Comparison of ENCODE assay signal across 21 cellular contexts in the genomic region with DNA sequence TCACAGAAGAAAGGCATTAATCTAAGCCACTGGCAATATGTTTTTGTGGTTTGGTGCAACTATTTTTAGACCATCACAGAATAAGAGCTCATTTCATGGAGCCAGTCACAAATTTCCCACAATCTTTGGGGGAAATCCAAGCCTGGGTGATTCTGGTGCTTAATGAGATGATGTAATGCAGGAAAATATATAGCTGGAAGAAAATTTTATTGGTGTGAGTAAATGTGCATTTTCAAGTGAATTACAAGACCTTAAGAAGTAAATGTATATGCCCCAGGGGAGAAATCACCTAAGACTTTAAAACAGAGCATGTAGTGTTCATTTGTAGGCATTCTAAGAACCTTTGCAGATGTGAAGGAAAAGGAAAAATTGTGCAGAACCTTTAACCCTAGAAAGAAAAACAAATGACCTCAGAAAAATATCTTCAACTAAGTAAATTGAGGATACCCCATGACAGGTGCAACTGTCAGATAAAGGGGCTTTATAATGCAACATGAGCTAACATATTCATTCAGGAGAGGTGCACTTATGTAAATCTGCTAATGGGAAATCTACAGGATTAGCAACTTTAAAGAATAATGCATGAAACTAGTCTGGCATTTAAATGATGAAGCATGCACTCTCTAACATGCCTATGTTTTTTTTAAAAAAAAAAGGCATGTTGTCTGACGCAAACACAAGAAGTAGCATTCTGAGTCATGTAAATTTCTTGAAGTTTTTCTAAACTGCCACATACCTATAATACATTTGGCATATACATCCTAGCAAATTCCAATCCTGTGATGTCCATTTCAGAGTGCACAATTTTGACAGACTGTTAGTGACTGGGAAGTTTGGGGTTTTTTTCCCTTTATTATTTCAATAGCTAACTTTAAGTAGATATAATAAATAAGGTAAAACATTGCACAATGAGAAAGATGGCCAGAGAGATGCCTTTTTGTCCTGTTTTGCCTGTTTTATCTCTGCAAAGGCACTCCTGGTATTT.
A peak's percentile ranks its signal among the peaks of the same experiment; 100 is the strongest.
DNase-seq lines count a peak whose midpoint lies in the region; ATAC-seq and TF ChIP-seq lines count a peak whose summit lies in the region.
"Had no signal": no experiment of that assay in that cellular context is flagged by ENCODE, and none has a peak within 500 bp of the region (broad histone marks: within the 10 kb centered on the region; RNA-seq: fewer than 3 reads in every experiment).

No MANE protein-coding gene starts in this region.

- H3K4me3 Mint-ChIP-seq in MCF 10A (ENCODE audit: unreplicated experiment): no peak overlapping the region

- WGBS in hepatocyte (ENCODE audit: low lambda C conversion rate, missing lambda C conversion rate): 68% methylated on average over 1 of the region's 1 CpG

- H3K4me1 ChIP-seq in breast epithelium (no peaks in the 10 kb centered on the region), RWPE2 (ENCODE audit: insufficient read depth, poor library complexity, severe bottlenecking) (peaks cover 13% of the 10 kb centered on the region), hepatocyte (ENCODE audit: insufficient read depth) (no peaks in the 10 kb centered on the region), PC-9 (replicated peaks; ENCODE audit: insufficient read depth) (no peaks in the 10 kb centered on the region)
- H3K4me1 ChIP-seq: ascending aorta, gastroesophageal sphincter had no signal

- no peaks in the 10 kb centered on the region for H3K36me3 Mint-ChIP-seq in MCF 10A (ENCODE audit: insufficient read depth, unreplicated experiment)

- H3K79me2 ChIP-seq in hepatocyte (no peaks in the 10 kb centered on the region), PC-9 (ENCODE audit: low read depth) (no peaks in the 10 kb centered on the region)

- H3K9me2 ChIP-seq in hepatocyte (replicated peaks; ENCODE audit: insufficient read depth) (no peaks in the 10 kb centered on the region), PC-9 (ENCODE audit: insufficient read depth) (no peaks in the 10 kb centered on the region)

- TF ChIP-seq POLR2A in breast epithelium (IDR thresholded peaks at IDR 0.05): no peak

- intact Hi-C loops in MCF 10A (cut with micrococcal nuclease): loop anchor here (1.0 to 10.0 kb wide), 3 partner anchors 106 to 666 kb away; a partner anchor contains a TSS
- intact Hi-C loops in breast epithelium (cut with DNase I; ENCODE audit: low total_unique reads): loop anchor here (10.0 kb wide), 1 partner anchor 64 kb away; no protein-coding TSS in a partner anchor
- intact Hi-C loops in PC-9 (cut with micrococcal nuclease; ENCODE audit: unreplicated experiment): no loop called here

- H3K27ac Mint-ChIP-seq in MCF 10A (ENCODE audit: low read depth, unreplicated experiment): peak overlapping the region; percentile 22

- H3K27me3 Mint-ChIP-seq in MCF 10A (ENCODE audit: insufficient read depth, unreplicated experiment): no peaks in the 10 kb centered on the region

- H3K36me3 ChIP-seq in breast epithelium (no peaks in the 10 kb centered on the region), RWPE2 (ENCODE audit: low read depth) (no peaks in the 10 kb centered on the region), hepatocyte (replicated peaks; ENCODE audit: insufficient read depth, low read depth) (no peaks in the 10 kb centered on the region), PC-9 (ENCODE audit: low read depth) (no peaks in the 10 kb centered on the region)
- H3K36me3 ChIP-seq: ascending aorta, gastroesophageal sphincter had no signal

- H3K27me3 ChIP-seq in breast epithelium: no peaks in the 10 kb centered on the region
- H3K27me3 ChIP-seq in RWPE2 (ENCODE audit: insufficient read depth, poor library complexity, severe bottlenecking): no peaks in the 10 kb centered on the region
- H3K27me3 ChIP-seq in hepatocyte: no peaks in the 10 kb centered on the region
- peaks cover 7% of the 10 kb centered on the region; the same call in 1 of the 2 replicates for H3K27me3 ChIP-seq in PC-9 (ENCODE audit: insufficient read depth, low read depth)
- H3K27me3 ChIP-seq: ascending aorta, gastroesophageal sphincter had no signal

- BruUV-seq in MCF 10A (replicated peaks; lab: Mats Ljungman, UMichigan) (no TSS peak), PC-9 (replicated peaks; lab: Mats Ljungman, UMichigan) (no TSS peak)

- CTCF ChIA-PET in MCF 10A (lab: Yijun Ruan, JAX) (interaction anchor here (0.6 to 4.8 kb wide), 26 partner anchors 8 to 537 kb away, joined by 3 to 28 read pairs (median 4); no protein-coding TSS in a partner anchor), PC-9 (lab: Charles Lee) (no interaction called here)

- H3K27ac ChIP-seq in breast epithelium (no peak overlapping the region), RWPE2 (ENCODE audit: poor library complexity, severe bottlenecking) (no peak overlapping the region), hepatocyte (no peak overlapping the region), PC-9 (no peak overlapping the region)
- H3K27ac ChIP-seq: ascending aorta, gastroesophageal sphincter, skin epidermis had no signal

- peaks cover 0 to 12% of the 10 kb centered on the region in 2 donors for H3K9me3 ChIP-seq in breast epithelium
- H3K9me3 ChIP-seq in RWPE2 (ENCODE audit: severe bottlenecking): no peaks in the 10 kb centered on the region
- no peaks in the 10 kb centered on the region for H3K9me3 ChIP-seq in hepatocyte (ENCODE audit: low read depth)
- 0 out of 2 replicates have a peak, but pooled peaks cover 4% of the 10 kb centered on the region for H3K9me3 ChIP-seq in PC-9 (ENCODE audit: insufficient read depth, low read depth)

- ATAC-seq in RWPE2 (ENCODE audit: low read depth): peak; percentile 94
- ATAC-seq: gastroesophageal sphincter, HCT116 had no signal

- no peaks in the 10 kb centered on the region for H3F3A ChIP-seq in PC-9 (ENCODE audit: insufficient read depth, low read depth)

- H3K4me3 ChIP-seq in breast epithelium (no peak overlapping the region), RWPE2 (ENCODE audit: severe bottlenecking) (no peak overlapping the region), hepatocyte (no peak overlapping the region), PC-9 (no peak overlapping the region)
- H3K4me3 ChIP-seq: ascending aorta, gastroesophageal sphincter, skin epidermis had no signal

- DNase-seq in MCF 10A (ENCODE audit: unreplicated experiment): peak; percentile 11
- no peak for DNase-seq in breast epithelium (ENCODE audit: low spot score in 2 of 2)
- no peak for DNase-seq in RWPE2 (ENCODE audit: low spot score)
- peak; percentile 29 for DNase-seq in fibroblast of peridontal ligament (ENCODE audit: extremely low read depth)
- no peak for DNase-seq in hepatocyte (ENCODE audit: low spot score)
- DNase-seq in PC-9: no peak
- DNase-seq in activated gamma-delta T cell treated with Interleukin-2 at 50 U/mL for 16 hours: no peak
- no peak for DNase-seq in NCI-H187 (lab: John Stamatoyannopoulos, UW)
- DNase-seq: ACHN; activated CD4-positive, alpha-beta T cell treated with anti-CD3 and anti-CD28 coated beads, Interleukin-2, amount 50 U/mL, for 48 hours; effector memory CD4-positive, alpha-beta T cell; islet precursor cell; Karpas-422; midbrain; NCI-H1694; nucleus accumbens; stimulated activated naive CD4-positive, alpha-beta T cell treated with Interleukin-2 at 50 U/mL for 16 hours had no signal

- TF ChIP-seq CTCF in MCF 10A (IDR thresholded peaks at IDR 0.05; ENCODE audit: unreplicated experiment): no peak
- TF ChIP-seq CTCF in breast epithelium (IDR thresholded peaks at IDR 0.05): no peak
- TF ChIP-seq CTCF in RWPE2 (IDR thresholded peaks at IDR 0.05; ENCODE audit: poor library complexity, severe bottlenecking): no peak
- TF ChIP-seq CTCF in hepatocyte (IDR thresholded peaks at IDR 0.05; ENCODE audit: poor library complexity): no peak
- no peak for TF ChIP-seq CTCF in PC-9 (conservative IDR thresholded peaks at IDR 0.05)

- H4K20me1 ChIP-seq in hepatocyte (ENCODE audit: insufficient read depth, poor library complexity, severe bottlenecking) (no peaks in the 10 kb centered on the region), PC-9 (ENCODE audit: insufficient read depth) (no peaks in the 10 kb centered on the region)

- H2AFZ ChIP-seq in hepatocyte (no peak overlapping the region), PC-9 (no peak overlapping the region)

- H3K9me3 Mint-ChIP-seq in MCF 10A (ENCODE audit: unreplicated experiment): no peaks in the 10 kb centered on the region

- H3K4me2 ChIP-seq in hepatocyte (no peak overlapping the region), PC-9 (no peak overlapping the region)

- POLR2A ChIA-PET in MCF 10A (lab: Yijun Ruan, JAX) (interaction anchor here (0.7 to 1.4 kb wide), 3 partner anchors 11 to 601 kb away, joined by 3 read pairs; no protein-coding TSS in a partner anchor), PC-9 (lab: Charles Lee; ENCODE audit: unreplicated experiment) (no interaction called here)

- H3K4me1 Mint-ChIP-seq in MCF 10A (ENCODE audit: insufficient read depth, unreplicated experiment): peaks cover 10% of the 10 kb centered on the region

Comparison
In these comparisons a context has a peak if more than half of its experiments do, and no peak if none do; other contexts are left out.
1. DNase-seq: peak in MCF 10A (single experiment) and fibroblast of peridontal ligament (single experiment); none in breast epithelium (0 of 2), RWPE2 (single experiment), hepatocyte (single experiment), PC-9 (0 of 2), activated gamma-delta T cell treated with Interleukin-2 at 50 U/mL for 16 hours (single experiment) and NCI-H187 (0 of 2).